9 cellular contexts compared by ENCODE assay signal in genomic region chr3:152281032-152281713, GRCh38. TPM values are rescaled to one million over a fixed set of nuclear protein-coding genes. Genes with fewer than 3 reads are reported as not detected.
A peak's percentile ranks its signal among the peaks of the same experiment; 100 is the strongest.
DNase-seq lines count a peak whose midpoint lies in the region; ATAC-seq, FAIRE-seq and TF ChIP-seq lines count a peak whose summit lies in the region.
"Had no signal": no experiment of that assay in that cellular context is flagged by ENCODE, and none has a peak within 500 bp of the region (broad histone marks: within the 10 kb centered on the region; RNA-seq: fewer than 3 reads in every experiment).

No MANE protein-coding gene starts in this region.

- CTCF ChIA-PET in HepG2 (lab: Yijun Ruan, JAX; ENCODE audit: low intra/inter-chr PET ratio, low total read pairs), result no interaction called here

- no TSS peak for BruUV-seq in HepG2 (replicated peaks; lab: Mats Ljungman, UMichigan)

- no peak for TF ChIP-seq RAD21 in HepG2 (CRISPR knock-in tag; IDR thresholded peaks at IDR 0.05)

- no peaks in the 10 kb centered on the region for H3K27me3 Mint-ChIP-seq in nephron progenitor cell (ENCODE audit: low read depth, poor library complexity)

- FAIRE-seq in HepG2 (lab: Jason Lieb, UNC), result no peak

- H3K4me3 Mint-ChIP-seq in nephron progenitor cell, result no peak overlapping the region

- H3K36me3 Mint-ChIP-seq in nephron progenitor cell (ENCODE audit: low read depth), result no peaks in the 10 kb centered on the region

- in situ Hi-C loops in HepG2 (cut with HindIII; ENCODE audit: extremely low pct_ligation_motif_present, low pct_unique_long_range_greater_than_20kb), result no loop called here

- H2AFZ ChIP-seq in OCI-LY3 (ENCODE audit: low read depth, low read length), result no peak overlapping the region
- no peak overlapping the region for H2AFZ ChIP-seq in HepG2 (ENCODE audit: low read length)

- peaks cover 52% of the 10 kb centered on the region for H3K4me1 ChIP-seq in OCI-LY3 (ENCODE audit: low read length)
- peaks cover 56% of the 10 kb centered on the region for H3K4me1 ChIP-seq in HepG2 (ENCODE audit: insufficient read depth, low read length)

- H3K36me3 ChIP-seq in OCI-LY3 (replicated peaks; ENCODE audit: low read depth, low read length) (no peaks in the 10 kb centered on the region), HepG2 (replicated peaks in 1 of 2; ENCODE audit: control insufficient read depth in 1 of 2, insufficient read depth in 2 of 2, low read length in 2 of 2) (no peaks in the 10 kb centered on the region)

- H3K9ac ChIP-seq in OCI-LY3 (ENCODE audit: low read length) (no peak overlapping the region), HepG2 (ENCODE audit: insufficient read depth, low read depth, low read length) (no peak overlapping the region)

- no peaks in the 10 kb centered on the region for H3K27me3 ChIP-seq in OCI-LY3 (ENCODE audit: low read depth, low read length)
- H3K27me3 ChIP-seq in HepG2 (ENCODE audit: control insufficient read depth in 1 of 2, insufficient read depth in 2 of 2, low read length in 2 of 2), result no peaks in the 10 kb centered on the region

- ATAC-seq in GM18502 (IDR thresholded peaks at IDR 0.05; ENCODE audit: poor library complexity, unreplicated experiment) (peak; percentile 77), GM21825 (IDR thresholded peaks at IDR 0.05; ENCODE audit: unreplicated experiment) (peak; percentile 65), HepG2 (peak; percentile 90)

- H3K9me3 Mint-ChIP-seq in nephron progenitor cell, result no peaks in the 10 kb centered on the region

- H3K4me1 Mint-ChIP-seq in nephron progenitor cell, result no peaks in the 10 kb centered on the region

- H3K4me2 ChIP-seq in OCI-LY3 (ENCODE audit: low read length) (peak overlapping the region; percentile 7; the same call in 1 of the 2 replicates), HepG2 (ENCODE audit: low read depth, low read length) (peak overlapping the region; percentile 43)

- H3K9me3 ChIP-seq in OCI-LY3 (ENCODE audit: insufficient read depth, low read length) (no peaks in the 10 kb centered on the region), HepG2 (ENCODE audit: low read length) (no peaks in the 10 kb centered on the region)

- POLR2A ChIA-PET in HepG2 (lab: Yijun Ruan, JAX), result interaction anchor here (2.5 kb wide), 1 partner anchor 12 kb away, joined by 13 read pairs; the partner anchor contains the start of gene MBNL1

- intact Hi-C loops in HepG2 (cut with micrococcal nuclease; ENCODE audit: unreplicated experiment), result no loop called here

- H3K4me3 ChIP-seq in OCI-LY3 (ENCODE audit: low read length) (no peak overlapping the region), HepG2 (replicated peaks in 1 of 3; ENCODE audit: insufficient read depth in 1 of 3, low read depth in 2 of 3, low read length in 3 of 3) (no peak overlapping the region)

- H3K27ac Mint-ChIP-seq in nephron progenitor cell, result no peak overlapping the region

- DNase-seq in HepG2 (ENCODE audit: low spot score), result peak; percentile 54
- DNase-seq in Ammon's horn (ENCODE audit: low spot score), result no peak
- DNase-seq in nephron progenitor cell, result no peak
- DNase-seq in amygdala (lab: John Stamatoyannopoulos, UW), result no peak
- no peak for DNase-seq in retina

- H3K27ac ChIP-seq in OCI-LY3 (ENCODE audit: low read length), result no peak overlapping the region
- H3K27ac ChIP-seq in HepG2 (ENCODE audit: extremely low read length, insufficient read depth, low read length), result peak overlapping the region; percentile 28
- H3K27ac ChIP-seq: epithelial cell of prostate had no signal

- WGBS in HepG2 (ENCODE audit: low lambda C conversion rate), result 66% methylated on average over 4 of the region's 4 CpGs

- peaks cover 99% of the 10 kb centered on the region for H3K79me2 ChIP-seq in OCI-LY3 (ENCODE audit: low read length)
- H3K79me2 ChIP-seq in HepG2 (ENCODE audit: insufficient read depth, low read length), result peaks cover 96% of the 10 kb centered on the region

- no peak for TF ChIP-seq POLR2A in HepG2 (IDR thresholded peaks at IDR 0.05; ENCODE audit: insufficient read depth in 1 of 2, low read depth in 2 of 2, low read length in 2 of 2)

- H4K20me1 ChIP-seq in OCI-LY3 (ENCODE audit: insufficient read depth, low read length) (peaks cover 94% of the 10 kb centered on the region), HepG2 (ENCODE audit: insufficient read depth, low read length) (peaks cover 13% of the 10 kb centered on the region; the same call in 1 of the 2 replicates)

- no peak for TF ChIP-seq CTCF in OCI-LY3 (IDR thresholded peaks at IDR 0.05; ENCODE audit: low read depth, low read length)
- TF ChIP-seq CTCF in HepG2 (CRISPR knock-in tag; IDR thresholded peaks at IDR 0.05), result no peak
- no peak for TF ChIP-seq CTCF in nephron progenitor cell (IDR thresholded peaks at IDR 0.05)

- TF ChIP-seq EP300 in HepG2 (IDR thresholded peaks at IDR 0.05; ENCODE audit: low read depth in 2 of 2, low read length in 2 of 2) (no peak), HepG2 (CRISPR knock-in tag; IDR thresholded peaks at IDR 0.05; ENCODE audit: borderline replicate concordance) (no peak)

TF ChIP-seq in HepG2, 621 proteins besides CTCF, POLR2A, EP300 and RAD21 (continues in another document):
- TF ChIP-seq RBM22 (optimal IDR thresholded peaks at IDR 0.05; ENCODE audit: low read length) (peak; percentile 37), CREBL2 (CRISPR knock-in tag; IDR thresholded peaks at IDR 0.05; ENCODE audit: borderline replicate concordance) (no peak), HNF1B (CRISPR knock-in tag; IDR thresholded peaks at IDR 0.05) (no peak), SAP130 (CRISPR knock-in tag; IDR thresholded peaks at IDR 0.05; ENCODE audit: low read depth) (0 out of 2 replicates have a peak, but pooled peaks have one; percentile 10), ZNF431 (CRISPR knock-in tag; IDR thresholded peaks at IDR 0.05; ENCODE audit: borderline replicate concordance, low read depth) (no peak), HBP1 (CRISPR knock-in tag; IDR thresholded peaks at IDR 0.05; ENCODE audit: low read depth) (no peak), SIX1 (CRISPR knock-in tag; IDR thresholded peaks at IDR 0.05; ENCODE audit: borderline replicate concordance) (peak; percentile 50; the same call in 1 of the 2 replicates), THAP7 (CRISPR knock-in tag; IDR thresholded peaks at IDR 0.05) (no peak), EZH2 (conservative IDR thresholded peaks at IDR 0.05; ENCODE audit: low read depth, low read length) (no peak), ZFP90 (CRISPR knock-in tag; IDR thresholded peaks at IDR 0.05; ENCODE audit: borderline replicate concordance) (no peak)

RNA-seq across cellular contexts. Expression of gene MBNL1, which starts 12.4 kb away (rescaled TPM):
- total RNA-seq in HepG2 (2016; rRNA removed; fragmentation: Illumina TruSeq; extraction: Trizol), result 55.4 TPM in 2 replicates
- 8.2 and 11.3 TPM in 2 replicates for total RNA-seq in HepG2 (2016; cell fraction: cytosol; rRNA removed; fragmentation: Illumina TruSeq; extraction: Trizol; ENCODE audit: low read depth)
- 50.3 and 56.4 TPM in 2 replicates for total RNA-seq in HepG2 (2016; cell fraction: insoluble cytoplasmic fraction; rRNA removed; fragmentation: Illumina TruSeq; extraction: Trizol)
- 19.1 and 21.6 TPM in 2 replicates for total RNA-seq in HepG2 (2016; cell fraction: membrane; rRNA removed; fragmentation: Illumina TruSeq; extraction: Trizol)
- total RNA-seq in HepG2 (2016; cell fraction: nucleus; rRNA removed; fragmentation: Illumina TruSeq; extraction: Trizol), result 106 and 117 TPM in 2 replicates
- polyA plus RNA-seq in HepG2 (2011; rRNA removed), result 19.3 and 27.1 TPM in 2 replicates
- 23.1 and 24.2 TPM in 2 replicates for polyA plus RNA-seq in HepG2 (2011; cell fraction: cytosol; rRNA removed)
- polyA plus RNA-seq in HepG2 (2011; cell fraction: nucleus; rRNA removed), result 28.6 and 31.4 TPM in 2 replicates
- polyA plus RNA-seq in HepG2 (2012), result 16.4 and 17.7 TPM in 2 replicates
- polyA plus RNA-seq in HepG2 (2016; cell fraction: cytosol; fragmentation: Illumina TruSeq; extraction: Trizol; ENCODE audit: low read depth), result 1.4 and 1.5 TPM in 2 replicates
- polyA plus RNA-seq in HepG2 (2016; cell fraction: insoluble cytoplasmic fraction; fragmentation: Illumina TruSeq; extraction: Trizol; ENCODE audit: low read depth), result 35.7 and 36.6 TPM in 2 replicates
- polyA plus RNA-seq in HepG2 (2016; cell fraction: membrane; fragmentation: Illumina TruSeq; extraction: Trizol; ENCODE audit: low read depth), result 6.8 TPM in 2 replicates
- polyA plus RNA-seq in HepG2 (2016; cell fraction: nucleus; fragmentation: Illumina TruSeq; extraction: Trizol; ENCODE audit: insufficient read depth, low read depth), result 41.8 and 44.0 TPM in 2 replicates
- polyA minus RNA-seq in HepG2 (2011; rRNA and poly(A)+ RNA removed; ENCODE audit: low replicate concordance), result 130 and 203 TPM in 2 replicates
- polyA minus RNA-seq in HepG2 (2011; cell fraction: cytosol; rRNA and poly(A)+ RNA removed), result 59.9 and 63.4 TPM in 2 replicates
- 167 and 169 TPM in 2 replicates for polyA minus RNA-seq in HepG2 (2011; cell fraction: nucleus; rRNA and poly(A)+ RNA removed)
